In genomic region chr15:85793641-85794597, GRCh38 we compare ENCODE assay signal across 8 cellular contexts. TPM values are rescaled to one million over a fixed set of nuclear protein-coding genes. Genes with fewer than 3 reads are reported as not detected.
A peak's percentile ranks its signal among the peaks of the same experiment; 100 is the strongest.
DNase-seq lines count a peak whose midpoint lies in the region; ATAC-seq, FAIRE-seq and TF ChIP-seq lines count a peak whose summit lies in the region.

No MANE protein-coding gene starts in this region.

- peak overlapping the region; percentile 82 for H2AFZ ChIP-seq in parathyroid adenoma

- peak overlapping the region; percentile 96 for H3K4me3 Mint-ChIP-seq in glutamatergic neuron (ENCODE audit: unreplicated experiment)

- FAIRE-seq in RCC 7860 (lab: Jason Lieb, UNC), result no peak

- peaks cover 8% of the 10 kb centered on the region for H3K9me3 Mint-ChIP-seq in glutamatergic neuron (ENCODE audit: unreplicated experiment)

- H3K4me1 ChIP-seq in parathyroid adenoma, result no peaks in the 10 kb centered on the region

- DNase-seq in NCI-H748 (lab: John Stamatoyannopoulos, UW; ENCODE audit: unreplicated experiment) (peak; percentile 47), glutamatergic neuron (peak; percentile 49), RCC 7860 (ENCODE audit: low spot score) (no peak), foreskin melanocyte (no peak)
- peak; percentile 82 for DNase-seq in activated effector memory CD4-positive, alpha-beta T cell treated with anti-CD3 and anti-CD28 coated beads, Interleukin-2, amount 50 U/mL, for 16 hours

- peak overlapping the region; percentile 47 for H3K27ac ChIP-seq in parathyroid adenoma

- H3K4me1 Mint-ChIP-seq in glutamatergic neuron (ENCODE audit: low read depth, unreplicated experiment), result peaks cover 40% of the 10 kb centered on the region

- H3K4me2 ChIP-seq in parathyroid adenoma (ENCODE audit: low read length), result peak overlapping the region; percentile 84

- no peak overlapping the region for H3K9ac ChIP-seq in parathyroid adenoma

- H3K36me3 ChIP-seq in parathyroid adenoma (ENCODE audit: control insufficient read depth, insufficient read depth, low read length), result no peaks in the 10 kb centered on the region

- H3K4me3 ChIP-seq in parathyroid adenoma (ENCODE audit: low read depth, low read length), result peak overlapping the region; percentile 71

- peak overlapping the region; percentile 90 for H3K27ac Mint-ChIP-seq in glutamatergic neuron (ENCODE audit: unreplicated experiment)

- no peak for TF ChIP-seq CTCF in glutamatergic neuron (IDR thresholded peaks at IDR 0.05; ENCODE audit: partially characterized antibody, unreplicated experiment)
- no peak for TF ChIP-seq CTCF in parathyroid adenoma (IDR thresholded peaks at IDR 0.05)

- H3K27me3 Mint-ChIP-seq in glutamatergic neuron (ENCODE audit: unreplicated experiment), result peaks cover 11% of the 10 kb centered on the region

- H3K9me3 ChIP-seq in parathyroid adenoma (ENCODE audit: control insufficient read depth, low read length), result no peaks in the 10 kb centered on the region

- H3K27me3 ChIP-seq in parathyroid adenoma (ENCODE audit: control insufficient read depth, insufficient read depth, low read length), result no peaks in the 10 kb centered on the region

- ATAC-seq in GM18858 (IDR thresholded peaks at IDR 0.05; ENCODE audit: unreplicated experiment) (peak; percentile 29), HG02798 (IDR thresholded peaks at IDR 0.05; ENCODE audit: poor library complexity, unreplicated experiment) (peak; percentile 34)

- H3K79me2 ChIP-seq in parathyroid adenoma, result peaks cover 4% of the 10 kb centered on the region

- H3K36me3 Mint-ChIP-seq in glutamatergic neuron (ENCODE audit: unreplicated experiment), result no peaks in the 10 kb centered on the region

RNA-seq across cellular contexts. Expression of gene KLHL25, which starts 0.8 kb away (rescaled TPM):
- total RNA-seq in glutamatergic neuron (ENCODE audit: unreplicated experiment), result 45.1 TPM

Comparison
In these comparisons a context has a peak if more than half of its experiments do, and no peak if none do; other contexts are left out.
1. DNase-seq: peak in NCI-H748 (single experiment), activated effector memory CD4-positive, alpha-beta T cell treated with anti-CD3 and anti-CD28 coated beads, Interleukin-2, amount 50 U/mL, for 16 hours (single experiment) and glutamatergic neuron (single experiment); none in RCC 7860 (single experiment) and foreskin melanocyte (single experiment).